Comparison of ENCODE assay signal across 8 cellular contexts in genomic region chr9:129080608-129081387, GRCh38.
DNase-seq lines count a peak whose midpoint lies in the region; ATAC-seq and TF ChIP-seq lines count a peak whose summit lies in the region.

Gene DOLPP1, plus strand, starts transcription at chr9:129081111. Its CDS starts 21 bp downstream, at chr9:129081132.

- TF ChIP-seq CTCF in AG09309 (IDR thresholded peaks at IDR 0.05; ENCODE audit: control insufficient read depth, insufficient read depth, low read depth, low read length, missing control alignments) = no peak

- H3K4me3 ChIP-seq in AG09309 (ENCODE audit: control insufficient read depth, low read depth, low read length) = peak within 1 kb of the TSS; percentile 77

- DNase-seq in AG09309 (ENCODE audit: low read depth) = peak; percentile 98
- peak; percentile 89 to 95 for DNase-seq in NCI-H446 (lab: John Stamatoyannopoulos, UW)
- DNase-seq in activated CD4-positive, CD25-positive, alpha-beta regulatory T cell treated with anti-CD3 and anti-CD28 coated beads, Interleukin-2, amount 50 U/mL, for 16 hours (ENCODE audit: low read depth, low spot score) = peak; percentile 98
- DNase-seq in cerebellar cortex (ENCODE audit: low spot score) = peak; percentile 99
- peak; percentile 100 for DNase-seq in iris pigment epithelial cell (ENCODE audit: low read depth)
- peak; percentile 97 to 98 for DNase-seq in stimulated activated CD4-positive, alpha-beta T cell treated with anti-CD3 and anti-CD28 coated beads, Interleukin-12 subunit alpha, Interleukin-12 subunit beta, amount 100 ng/mL, for 24 hours (ENCODE audit: low read depth in 2 of 2)

- peak; percentile 95 for ATAC-seq in GM19025 (IDR thresholded peaks at IDR 0.05; ENCODE audit: low read depth, unreplicated experiment)
- peak; percentile 95 for ATAC-seq in HG03342 (IDR thresholded peaks at IDR 0.05; ENCODE audit: unreplicated experiment)

Comparison
In these comparisons a context has a peak if more than half of its experiments do, and no peak if none do; other contexts are left out.
1. Peak in every context shown above with its lines: DNase-seq, ATAC-seq and H3K4me3 ChIP-seq.